Comparison of ENCODE assay signal across 8 cellular contexts in the genomic region with DNA sequence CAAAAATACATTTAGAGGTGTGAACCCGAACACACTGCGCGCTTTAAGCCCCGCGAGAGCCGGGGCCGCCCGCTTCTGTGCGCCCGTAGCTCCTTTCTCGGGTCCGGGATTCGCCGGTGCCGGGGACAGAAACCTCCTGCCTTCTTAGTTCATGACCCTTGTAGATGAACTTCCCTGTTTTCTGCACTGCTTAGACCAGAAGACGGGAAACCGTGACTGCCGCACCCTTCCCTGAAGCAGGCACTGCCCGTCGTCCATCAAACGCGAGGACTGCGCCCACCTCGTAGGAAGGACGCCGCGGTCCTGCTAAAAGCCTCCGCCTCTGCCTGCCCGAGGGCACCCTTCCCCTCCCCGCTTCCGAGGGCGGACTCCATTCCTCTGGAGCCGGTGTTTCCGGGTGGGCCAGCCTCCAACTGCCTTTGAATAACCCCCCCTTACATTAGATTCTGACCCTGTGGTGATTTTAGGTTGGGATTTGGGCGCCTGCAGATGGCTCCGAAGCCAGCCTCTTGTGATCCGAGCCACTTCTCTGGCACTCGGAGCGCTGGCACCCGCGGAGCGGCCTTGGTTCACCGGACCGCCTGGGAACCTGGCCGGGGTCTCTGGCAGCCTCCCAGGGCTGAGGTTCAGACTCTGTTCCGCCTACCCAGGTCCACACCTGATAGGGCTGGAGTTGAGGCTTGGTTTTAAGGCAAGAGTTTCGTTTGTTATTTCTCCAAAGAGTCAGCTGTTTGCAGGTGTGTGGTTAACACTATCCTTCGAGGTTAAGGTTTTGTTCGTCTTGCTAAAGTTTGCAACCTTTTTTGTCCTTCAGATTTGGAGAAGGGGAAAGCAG. TPM values are rescaled to one million over a fixed set of nuclear protein-coding genes. Genes with fewer than 3 reads are reported as not detected.
A peak's percentile ranks its signal among the peaks of the same experiment; 100 is the strongest.
DNase-seq lines count a peak whose midpoint lies in the region; ATAC-seq and TF ChIP-seq lines count a peak whose summit lies in the region.

No MANE protein-coding gene starts in this region.

- no peaks in the 10 kb centered on the region for H3K9me3 ChIP-seq in MM.1S (replicated peaks; ENCODE audit: insufficient read depth, low read length)
- no peaks in the 10 kb centered on the region for H3K9me3 ChIP-seq in ovary

- no peaks in the 10 kb centered on the region for H3K9me2 ChIP-seq in MM.1S (replicated peaks; ENCODE audit: insufficient read depth, low read length)

- H3K4me2 ChIP-seq in MM.1S (ENCODE audit: low read depth, low read length): peak overlapping the region; percentile 90

- DNase-seq in NCI-H748 (lab: John Stamatoyannopoulos, UW; ENCODE audit: unreplicated experiment) (peak; percentile 60), NCI-H748 treated with DMSO at 0.1 percent for 48 hours (lab: John Stamatoyannopoulos, UW) (no peak), MM.1S (peak; percentile 75), Right ventricle myocardium inferior (ENCODE audit: missing footprints) (peak; percentile 88), ovary (peak; percentile 65 to 79 (median 69)), HT-29 (ENCODE audit: low spot score) (no peak)
- peak; percentile 79 for DNase-seq in activated effector memory CD4-positive, alpha-beta T cell treated with anti-CD3 and anti-CD28 coated beads, Interleukin-2, amount 50 U/mL, for 16 hours

- no peak for TF ChIP-seq POLR2A in ovary (IDR thresholded peaks at IDR 0.05)

- intact Hi-C loops in Right ventricle myocardium inferior (cut with DNase I) (loop anchor here (1.0 kb wide), 2 partner anchors 57 to 73 kb away; partner anchors contain the start of gene UBE2G2), ovary (cut with DNase I) (loop anchor here in 1 of 4 donors (2.0 to 10.0 kb wide), 3 partner anchors 58 to 410 kb away; partner anchors contain the start of genes POFUT2 and SLX9)

- TF ChIP-seq CTCF in MM.1S (IDR thresholded peaks at IDR 0.05; ENCODE audit: low read length) (no peak), ovary (IDR thresholded peaks at IDR 0.05) (no peak)

- peaks cover 10% of the 10 kb centered on the region; the same call in 1 of the 2 replicates for H4K20me1 ChIP-seq in MM.1S (ENCODE audit: insufficient read depth, low read length)

- TF ChIP-seq EP300 in ovary (IDR thresholded peaks at IDR 0.05): no peak

- peak overlapping the region; percentile 87 for H2AFZ ChIP-seq in MM.1S (ENCODE audit: low read length)

- ATAC-seq in Right ventricle myocardium inferior: peak; percentile 10
- ATAC-seq in HG02973 (IDR thresholded peaks at IDR 0.05; ENCODE audit: unreplicated experiment): no peak

- H3K27me3 ChIP-seq in MM.1S (replicated peaks; ENCODE audit: insufficient read depth, low read length): peaks cover 23% of the 10 kb centered on the region
- no peaks in the 10 kb centered on the region for H3K27me3 ChIP-seq in ovary

- peaks cover 34% of the 10 kb centered on the region for H3K79me2 ChIP-seq in MM.1S (ENCODE audit: low read length)

- H3K9ac ChIP-seq in MM.1S (ENCODE audit: low read length): peak overlapping the region; percentile 39

- H3F3A ChIP-seq in MM.1S (ENCODE audit: insufficient read depth, low read length): peaks cover 19% of the 10 kb centered on the region

- H3K4me3 ChIP-seq in MM.1S (ENCODE audit: low read length) (peak overlapping the region; percentile 78), ovary (peak overlapping the region; percentile 60)

- H3K4me1 ChIP-seq in MM.1S (ENCODE audit: low read length) (peaks cover 28% of the 10 kb centered on the region), ovary (ENCODE audit: insufficient read depth) (peaks cover 14% of the 10 kb centered on the region)

- H3K27ac ChIP-seq in MM.1S (ENCODE audit: low read length) (peak overlapping the region; percentile 70), ovary (peak overlapping the region; percentile 71 to 85)

- H3K36me3 ChIP-seq in MM.1S (replicated peaks; ENCODE audit: insufficient read depth, low read length) (no peaks in the 10 kb centered on the region), ovary (no peaks in the 10 kb centered on the region)

- WGBS in ovary, 3 donors: 8 to 17% (median 16%) methylated on average over 45 to 49 of the region's 49 CpGs

RNA-seq across cellular contexts. Expression of gene PTTG1IP, which starts 1.2 kb away (rescaled TPM):
- total RNA-seq in Right ventricle myocardium inferior: 160 TPM
- 100 to 1,000 TPM; 133 to 226 (median 143) TPM for total RNA-seq in ovary
- 100 to 1,000 TPM; 144 to 420 TPM for polyA plus RNA-seq in ovary
- 116 and 123 TPM in 2 replicates for total RNA-seq in HT-29 (2014; rRNA removed; shearing (Covaris generic))

RNA-seq across cellular contexts. Expression of gene ITGB2, which starts 46.0 kb away (rescaled TPM):
- total RNA-seq in Right ventricle myocardium inferior (36.7 TPM), ovary (10 to 100 TPM in 6 of 7 donors, 1 to 10 TPM in 1; 9.6 to 58.3 (median 17.6) TPM)
- polyA plus RNA-seq in ovary: 10 to 100 TPM; 13.0 to 31.1 TPM
- total RNA-seq in HT-29 (2014; rRNA removed; shearing (Covaris generic)): not detected in 2 replicates

RNA-seq across cellular contexts. Expression of gene SUMO3, which starts 56.9 kb away (rescaled TPM):
- total RNA-seq in Right ventricle myocardium inferior (73.9 TPM), ovary (100 to 1,000 TPM in 1 of 7 donors, 10 to 100 TPM in 6; 45.3 to 108 (median 74.3) TPM)
- polyA plus RNA-seq in ovary: 10 to 100 TPM; 63.9 to 97.6 TPM
- total RNA-seq in HT-29 (2014; rRNA removed; shearing (Covaris generic)): 90.3 and 98.8 TPM in 2 replicates

Comparison
In these comparisons a context has a peak if more than half of its experiments do, and no peak if none do; other contexts are left out.
1. DNase-seq: peak in NCI-H748 (single experiment), MM.1S (single experiment), activated effector memory CD4-positive, alpha-beta T cell treated with anti-CD3 and anti-CD28 coated beads, Interleukin-2, amount 50 U/mL, for 16 hours (single experiment), Right ventricle myocardium inferior (single experiment) and ovary (5 of 5); none in NCI-H748 treated with DMSO at 0.1 percent for 48 hours (single experiment) and HT-29 (single experiment).
2. RNA of gene ITGB2, which starts 46.0 kb away (total RNA-seq): 36.7 TPM in Right ventricle myocardium inferior (single experiment) and 9.6 to 58.3 TPM in ovary; not detected in HT-29; every median in the first group is over 10 times any median in the second.